ENCODE assay signal across 1 cellular context in genomic region chr10:110843796-110844616, GRCh38.
A peak's percentile ranks its signal among the peaks of the same experiment; 100 is the strongest.
TF ChIP-seq lines count a peak whose summit lies in the region.

No MANE protein-coding gene starts in this region.

TF ChIP-seq in HepG2, 621 proteins besides CTCF, POLR2A, EP300 and RAD21 (continued from another document and continues in another):
- TF ChIP-seq, protein P1, sequence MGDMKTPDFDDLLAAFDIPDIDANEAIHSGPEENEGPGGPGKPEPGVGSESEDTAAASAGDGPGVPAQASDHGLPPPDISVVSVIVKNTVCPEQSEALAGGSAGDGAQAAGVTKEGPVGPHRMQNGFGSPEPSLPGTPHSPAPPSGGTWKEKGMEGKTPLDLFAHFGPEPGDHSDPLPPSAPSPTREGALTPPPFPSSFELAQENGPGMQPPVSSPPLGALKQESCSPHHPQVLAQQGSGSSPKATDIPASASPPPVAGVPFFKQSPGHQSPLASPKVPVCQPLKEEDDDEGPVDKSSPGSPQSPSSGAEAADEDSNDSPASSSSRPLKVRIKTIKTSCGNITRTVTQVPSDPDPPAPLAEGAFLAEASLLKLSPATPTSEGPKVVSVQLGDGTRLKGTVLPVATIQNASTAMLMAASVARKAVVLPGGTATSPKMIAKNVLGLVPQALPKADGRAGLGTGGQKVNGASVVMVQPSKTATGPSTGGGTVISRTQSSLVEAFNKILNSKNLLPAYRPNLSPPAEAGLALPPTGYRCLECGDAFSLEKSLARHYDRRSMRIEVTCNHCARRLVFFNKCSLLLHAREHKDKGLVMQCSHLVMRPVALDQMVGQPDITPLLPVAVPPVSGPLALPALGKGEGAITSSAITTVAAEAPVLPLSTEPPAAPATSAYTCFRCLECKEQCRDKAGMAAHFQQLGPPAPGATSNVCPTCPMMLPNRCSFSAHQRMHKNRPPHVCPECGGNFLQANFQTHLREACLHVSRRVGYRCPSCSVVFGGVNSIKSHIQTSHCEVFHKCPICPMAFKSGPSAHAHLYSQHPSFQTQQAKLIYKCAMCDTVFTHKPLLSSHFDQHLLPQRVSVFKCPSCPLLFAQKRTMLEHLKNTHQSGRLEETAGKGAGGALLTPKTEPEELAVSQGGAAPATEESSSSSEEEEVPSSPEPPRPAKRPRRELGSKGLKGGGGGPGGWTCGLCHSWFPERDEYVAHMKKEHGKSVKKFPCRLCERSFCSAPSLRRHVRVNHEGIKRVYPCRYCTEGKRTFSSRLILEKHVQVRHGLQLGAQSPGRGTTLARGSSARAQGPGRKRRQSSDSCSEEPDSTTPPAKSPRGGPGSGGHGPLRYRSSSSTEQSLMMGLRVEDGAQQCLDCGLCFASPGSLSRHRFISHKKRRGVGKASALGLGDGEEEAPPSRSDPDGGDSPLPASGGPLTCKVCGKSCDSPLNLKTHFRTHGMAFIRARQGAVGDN (CRISPR knock-in tag; IDR thresholded peaks at IDR 0.05) = peak; percentile 19; the same call in 1 of the 2 replicates
- TF ChIP-seq, protein P2, sequence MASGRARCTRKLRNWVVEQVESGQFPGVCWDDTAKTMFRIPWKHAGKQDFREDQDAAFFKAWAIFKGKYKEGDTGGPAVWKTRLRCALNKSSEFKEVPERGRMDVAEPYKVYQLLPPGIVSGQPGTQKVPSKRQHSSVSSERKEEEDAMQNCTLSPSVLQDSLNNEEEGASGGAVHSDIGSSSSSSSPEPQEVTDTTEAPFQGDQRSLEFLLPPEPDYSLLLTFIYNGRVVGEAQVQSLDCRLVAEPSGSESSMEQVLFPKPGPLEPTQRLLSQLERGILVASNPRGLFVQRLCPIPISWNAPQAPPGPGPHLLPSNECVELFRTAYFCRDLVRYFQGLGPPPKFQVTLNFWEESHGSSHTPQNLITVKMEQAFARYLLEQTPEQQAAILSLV (CRISPR knock-in tag; IDR thresholded peaks at IDR 0.05; ENCODE audit: borderline replicate concordance) = no peak
- no peak for TF ChIP-seq SKIL (CRISPR knock-in tag; IDR thresholded peaks at IDR 0.05; ENCODE audit: borderline replicate concordance)
- 0 out of 2 replicates have a peak, but pooled peaks have one; percentile 36 for TF ChIP-seq FOXK1 (CRISPR knock-in tag; IDR thresholded peaks at IDR 0.05; ENCODE audit: borderline replicate concordance, low read depth)
- no peak for TF ChIP-seq ZNF253 (CRISPR knock-in tag; IDR thresholded peaks at IDR 0.05; ENCODE audit: borderline replicate concordance)
- no peak for TF ChIP-seq ZSCAN31 (CRISPR knock-in tag; IDR thresholded peaks at IDR 0.05; ENCODE audit: low read depth)
- no peak for TF ChIP-seq ZIK1 (CRISPR knock-in tag; IDR thresholded peaks at IDR 0.05; ENCODE audit: borderline replicate concordance, low read depth)
- TF ChIP-seq ZNF652 (CRISPR knock-in tag; IDR thresholded peaks at IDR 0.05; ENCODE audit: borderline replicate concordance, low read depth) = no peak
- TF ChIP-seq ZNF124 (CRISPR knock-in tag; IDR thresholded peaks at IDR 0.05) = no peak
- no peak for TF ChIP-seq TBX2 (CRISPR knock-in tag; IDR thresholded peaks at IDR 0.05; ENCODE audit: borderline replicate concordance)
- no peak for TF ChIP-seq MXD1 (CRISPR knock-in tag; IDR thresholded peaks at IDR 0.05)
- peak; percentile 54; the same call in 1 of the 2 replicates for TF ChIP-seq PHF21A (CRISPR knock-in tag; IDR thresholded peaks at IDR 0.05)
- TF ChIP-seq SIX4 (CRISPR knock-in tag; IDR thresholded peaks at IDR 0.05) = 0 out of 2 replicates have a peak, but pooled peaks have one; percentile 43
- peak; percentile 59; the same call in 1 of the 2 replicates for TF ChIP-seq HMG20A (CRISPR knock-in tag; IDR thresholded peaks at IDR 0.05; ENCODE audit: borderline replicate concordance)
- TF ChIP-seq MIER2 (CRISPR knock-in tag; IDR thresholded peaks at IDR 0.05) = 0 out of 2 replicates have a peak, but pooled peaks have one; percentile 36
- TF ChIP-seq, protein P3, sequence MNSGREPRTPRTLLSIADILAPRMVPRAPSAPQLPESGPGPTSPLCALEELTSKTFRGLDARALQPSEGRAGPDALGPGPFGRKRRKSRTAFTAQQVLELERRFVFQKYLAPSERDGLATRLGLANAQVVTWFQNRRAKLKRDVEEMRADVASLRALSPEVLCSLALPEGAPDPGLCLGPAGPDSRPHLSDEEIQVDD (CRISPR knock-in tag; IDR thresholded peaks at IDR 0.05; ENCODE audit: borderline replicate concordance) = no peak
- no peak for TF ChIP-seq CHD4 (IDR thresholded peaks at IDR 0.05; ENCODE audit: borderline replicate concordance, low read length)
- no peak for TF ChIP-seq ZNF646 (CRISPR knock-in tag; IDR thresholded peaks at IDR 0.05)
- TF ChIP-seq ZFP36L1 (CRISPR knock-in tag; IDR thresholded peaks at IDR 0.05) = no peak
- no peak for TF ChIP-seq PAWR (CRISPR knock-in tag; IDR thresholded peaks at IDR 0.05; ENCODE audit: borderline replicate concordance)
- peak; percentile 80 for TF ChIP-seq NCOA2 (CRISPR knock-in tag; IDR thresholded peaks at IDR 0.05)
- TF ChIP-seq ZNF44 (CRISPR knock-in tag; IDR thresholded peaks at IDR 0.05) = no peak
- no peak for TF ChIP-seq ZNF230 (CRISPR knock-in tag; IDR thresholded peaks at IDR 0.05)
- no peak for TF ChIP-seq ZNF614 (CRISPR knock-in tag; IDR thresholded peaks at IDR 0.05; ENCODE audit: borderline replicate concordance)
- TF ChIP-seq ZNF143 (CRISPR knock-in tag; IDR thresholded peaks at IDR 0.05) = no peak
- no peak for TF ChIP-seq YY1 (IDR thresholded peaks at IDR 0.05; ENCODE audit: insufficient read depth, insufficient replicate concordance, low read depth, low read length)
- no peak for TF ChIP-seq ZFP91 (CRISPR knock-in tag; IDR thresholded peaks at IDR 0.05; ENCODE audit: borderline replicate concordance)
- TF ChIP-seq ZNF251 (CRISPR knock-in tag; IDR thresholded peaks at IDR 0.05) = no peak
- TF ChIP-seq TEAD3 (CRISPR knock-in tag; optimal IDR thresholded peaks at IDR 0.05; ENCODE audit: borderline replicate concordance) = peak; percentile 69
- peak; percentile 23 for TF ChIP-seq ZNF781 (CRISPR knock-in tag; IDR thresholded peaks at IDR 0.05; ENCODE audit: borderline replicate concordance, not compliant biosample characterization)
- TF ChIP-seq ZNF891 (CRISPR knock-in tag; IDR thresholded peaks at IDR 0.05) = no peak
- peak; percentile 48; the same call in 1 of the 2 replicates for TF ChIP-seq GFI1 (CRISPR knock-in tag; IDR thresholded peaks at IDR 0.05; ENCODE audit: borderline replicate concordance)
- TF ChIP-seq, protein P4, sequence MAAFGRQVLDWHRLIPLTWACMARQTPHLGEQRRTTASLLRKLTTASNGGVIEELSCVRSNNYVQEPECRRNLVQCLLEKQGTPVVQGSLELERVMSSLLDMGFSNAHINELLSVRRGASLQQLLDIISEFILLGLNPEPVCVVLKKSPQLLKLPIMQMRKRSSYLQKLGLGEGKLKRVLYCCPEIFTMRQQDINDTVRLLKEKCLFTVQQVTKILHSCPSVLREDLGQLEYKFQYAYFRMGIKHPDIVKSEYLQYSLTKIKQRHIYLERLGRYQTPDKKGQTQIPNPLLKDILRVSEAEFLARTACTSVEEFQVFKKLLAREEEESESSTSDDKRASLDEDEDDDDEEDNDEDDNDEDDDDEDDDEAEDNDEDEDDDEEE (CRISPR knock-in tag; IDR thresholded peaks at IDR 0.05) = no peak
- TF ChIP-seq MAF1 (CRISPR knock-in tag; IDR thresholded peaks at IDR 0.05; ENCODE audit: borderline replicate concordance) = no peak
- TF ChIP-seq RXRA (CRISPR knock-in tag; IDR thresholded peaks at IDR 0.05) = peak; percentile 61; the same call in 1 of the 2 replicates
- TF ChIP-seq THAP11 (CRISPR knock-in tag; IDR thresholded peaks at IDR 0.05) = peak; percentile 28; the same call in 1 of the 2 replicates
- TF ChIP-seq MIXL1 (CRISPR knock-in tag; IDR thresholded peaks at IDR 0.05) = peak; percentile 69; the same call in 1 of the 2 replicates
- TF ChIP-seq, protein P5, sequence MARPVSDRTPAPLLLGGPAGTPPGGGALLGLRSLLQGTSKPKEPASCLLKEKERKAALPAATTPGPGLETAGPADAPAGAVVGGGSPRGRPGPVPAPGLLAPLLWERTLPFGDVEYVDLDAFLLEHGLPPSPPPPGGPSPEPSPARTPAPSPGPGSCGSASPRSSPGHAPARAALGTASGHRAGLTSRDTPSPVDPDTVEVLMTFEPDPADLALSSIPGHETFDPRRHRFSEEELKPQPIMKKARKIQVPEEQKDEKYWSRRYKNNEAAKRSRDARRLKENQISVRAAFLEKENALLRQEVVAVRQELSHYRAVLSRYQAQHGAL (CRISPR knock-in tag; IDR thresholded peaks at IDR 0.05; ENCODE audit: not compliant biosample characterization) = no peak
- TF ChIP-seq ZFP1 (CRISPR knock-in tag; IDR thresholded peaks at IDR 0.05) = no peak
- TF ChIP-seq YEATS4 (CRISPR knock-in tag; IDR thresholded peaks at IDR 0.05; ENCODE audit: borderline replicate concordance) = no peak
- no peak for TF ChIP-seq HOXA7 (CRISPR knock-in tag; IDR thresholded peaks at IDR 0.05)
- no peak for TF ChIP-seq ZNF275 (CRISPR knock-in tag; IDR thresholded peaks at IDR 0.05; ENCODE audit: borderline replicate concordance)
- TF ChIP-seq TBX3 (IDR thresholded peaks at IDR 0.05; ENCODE audit: borderline replicate concordance) = no peak
- TF ChIP-seq RCOR2 (CRISPR knock-in tag; IDR thresholded peaks at IDR 0.05) = peak; percentile 78; the same call in 1 of the 2 replicates
